ENCODE assay signal across 7 cellular contexts in the genomic region with DNA sequence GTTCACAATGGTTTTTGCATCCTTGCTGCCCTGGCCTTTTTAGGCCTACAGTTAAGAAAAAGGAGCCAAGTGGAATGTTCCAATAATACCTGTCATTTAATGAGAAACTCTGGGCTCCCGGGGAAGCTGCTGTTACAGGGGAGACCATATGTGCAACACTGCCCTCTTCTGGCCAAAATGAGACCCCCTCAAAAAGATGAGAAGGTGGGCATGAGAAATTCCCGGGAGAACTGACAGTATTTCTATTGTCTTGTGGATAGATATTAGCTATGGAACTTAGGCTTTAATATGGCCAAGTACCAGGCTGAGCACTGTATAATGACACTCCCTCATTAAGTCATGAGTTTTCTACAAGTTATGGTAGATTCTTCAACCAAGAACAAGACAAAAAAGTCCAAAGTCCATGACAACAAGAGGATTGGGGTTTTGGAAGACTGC.
DNase-seq lines count a peak whose midpoint lies in the region; ATAC-seq, FAIRE-seq and TF ChIP-seq lines count a peak whose summit lies in the region.

No MANE protein-coding gene starts in this region.

- no peak overlapping the region for H2AK5ac ChIP-seq in IMR-90 (ENCODE audit: low read depth, low read length)

- in situ Hi-C loops in IMR-90 (cut with MboI; ENCODE audit: low sequenced_read_pairs): loop anchor here (10.0 kb wide), 1 partner anchor 637 kb away; no protein-coding TSS in a partner anchor

- no peak overlapping the region for H2BK5ac ChIP-seq in IMR-90 (ENCODE audit: low read depth, low read length, poor library complexity, severe bottlenecking)

- DNase-seq in Daoy (ENCODE audit: low read depth): peak; percentile 51
- peak; percentile 64 for DNase-seq in IMR-90
- peak; percentile 4 for DNase-seq in SHP77 treated with DMSO at 0.1 percent for 48 hours (lab: John Stamatoyannopoulos, UW)
- peak; percentile 25 for DNase-seq in astrocyte (ENCODE audit: low read depth)
- DNase-seq in immature natural killer cell: peak; percentile 23 to 36 (median 36)
- DNase-seq in stimulated activated CD4-positive, alpha-beta T cell treated with anti-CD3 and anti-CD28 coated beads, Interleukin-2, amount 100 ng/mL, for 4 hours (ENCODE audit: low read depth): peak; percentile 11

- no peak overlapping the region for H3K23ac ChIP-seq in IMR-90 (ENCODE audit: low read depth, low read length)

- no peak overlapping the region for H2BK20ac ChIP-seq in IMR-90 (ENCODE audit: low read depth, low read length)

- H3K9me3 Mint-ChIP-seq in astrocyte (ENCODE audit: unreplicated experiment) (no peaks in the 10 kb centered on the region), immature natural killer cell (no peaks in the 10 kb centered on the region)

- no TSS peak for BruUV-seq in IMR-90 (replicated peaks; lab: Mats Ljungman, UMichigan)

- H3K4me3 Mint-ChIP-seq in astrocyte (ENCODE audit: unreplicated experiment) (no peak overlapping the region), immature natural killer cell (no peak overlapping the region)

- H4K8ac ChIP-seq in IMR-90 (ENCODE audit: low read depth in 2 of 2, low read length in 2 of 2): no peak overlapping the region

- H4K5ac ChIP-seq in IMR-90 (ENCODE audit: low read depth, low read length): no peak overlapping the region

- H3K27me3 ChIP-seq in IMR-90 (ENCODE audit: control insufficient read depth, insufficient read depth, low read length) (peaks cover 4% of the 10 kb centered on the region; the same call in 1 of the 2 replicates), astrocyte (ENCODE audit: insufficient read depth, low read length) (no peaks in the 10 kb centered on the region)

- H3K36me3 ChIP-seq in IMR-90 (ENCODE audit: control insufficient read depth, insufficient read depth, low read length) (no peaks in the 10 kb centered on the region), astrocyte (ENCODE audit: insufficient read depth, low read length) (no peaks in the 10 kb centered on the region)

- H3K27ac Mint-ChIP-seq in astrocyte (ENCODE audit: unreplicated experiment) (peak overlapping the region; percentile 49), immature natural killer cell (no peak overlapping the region)

- H3K27me3 Mint-ChIP-seq in astrocyte (ENCODE audit: low read depth, unreplicated experiment): peaks cover 14% of the 10 kb centered on the region
- no peaks in the 10 kb centered on the region for H3K27me3 Mint-ChIP-seq in immature natural killer cell (ENCODE audit: low read depth in 3 of 3)

- CTCF ChIA-PET in IMR-90 (lab: Yijun Ruan, JAX): interaction anchor here (0.6 to 1.9 kb wide), 6 partner anchors 10 to 193 kb away, joined by 3 to 8 read pairs (median 4); no protein-coding TSS in a partner anchor

- POLR2A ChIA-PET in IMR-90 (lab: Charles Lee; ENCODE audit: unreplicated experiment): no interaction called here

- peak; percentile 81 for TF ChIP-seq RAD21 in IMR-90 (IDR thresholded peaks at IDR 0.05; ENCODE audit: low read length)

- H2AK9ac ChIP-seq in IMR-90 (replicated peaks; ENCODE audit: low read depth, low read length, poor library complexity): no peak overlapping the region

- peaks cover 18% of the 10 kb centered on the region for H3K36me3 Mint-ChIP-seq in astrocyte (ENCODE audit: low read depth, unreplicated experiment)
- no peaks in the 10 kb centered on the region for H3K36me3 Mint-ChIP-seq in immature natural killer cell

- H3K18ac ChIP-seq in IMR-90 (ENCODE audit: low read depth, low read length): no peak overlapping the region

- no peak for TF ChIP-seq POLR2A in IMR-90 (IDR thresholded peaks at IDR 0.05; ENCODE audit: low read depth, low read length)

- H2AFZ ChIP-seq in IMR-90 (replicated peaks; ENCODE audit: low read length, poor library complexity) (no peak overlapping the region), astrocyte (ENCODE audit: low read depth, low read length) (no peak overlapping the region)

- H3K79me2 ChIP-seq in astrocyte (ENCODE audit: insufficient read depth, low read length): no peaks in the 10 kb centered on the region

- ATAC-seq in IMR-90 (ENCODE audit: low read depth): peak; percentile 75
- no peak for ATAC-seq in HG03457 (IDR thresholded peaks at IDR 0.05; ENCODE audit: unreplicated experiment)

- intact Hi-C loops in IMR-90 (cut with micrococcal nuclease): loop anchor here (1.0 to 5.0 kb wide), 6 partner anchors 120 to 690 kb away; no protein-coding TSS in a partner anchor

- H3K14ac ChIP-seq in IMR-90 (replicated peaks; ENCODE audit: low read depth, low read length): no peak overlapping the region

- H3K79me1 ChIP-seq in IMR-90 (ENCODE audit: low read depth in 1 of 2, low read length in 2 of 2): no peaks in the 10 kb centered on the region

- H3K9ac ChIP-seq in IMR-90 (ENCODE audit: low read depth, low read length) (no peak overlapping the region), astrocyte (ENCODE audit: low read length) (no peak overlapping the region)

- no peak overlapping the region for H3K4me3 ChIP-seq in IMR-90 (ENCODE audit: insufficient read depth, low read depth, low read length)
- no peak overlapping the region for H3K4me3 ChIP-seq in astrocyte (ENCODE audit: insufficient read depth, low read depth, low read length)

- dilution Hi-C loops in IMR-90 (cut with HindIII; ENCODE audit: low sequenced_read_pairs, unreplicated experiment): no loop called here

- H3K9me3 ChIP-seq in IMR-90 (ENCODE audit: control insufficient read depth, insufficient read depth, low read length) (no peaks in the 10 kb centered on the region), astrocyte (ENCODE audit: insufficient read depth, low read depth, low read length) (no peaks in the 10 kb centered on the region)

- H3K4me2 ChIP-seq in IMR-90 (ENCODE audit: low read depth, low read length): no peak overlapping the region
- no peak overlapping the region for H3K4me2 ChIP-seq in astrocyte (ENCODE audit: low read length)

- H3K4me1 Mint-ChIP-seq in astrocyte (ENCODE audit: low read depth, unreplicated experiment): peaks cover 4% of the 10 kb centered on the region
- no peaks in the 10 kb centered on the region for H3K4me1 Mint-ChIP-seq in immature natural killer cell

- H3K4me1 ChIP-seq in IMR-90 (ENCODE audit: control insufficient read depth, insufficient read depth, low read length) (no peaks in the 10 kb centered on the region), astrocyte (ENCODE audit: insufficient read depth, low read length) (no peaks in the 10 kb centered on the region)

- no peak overlapping the region; the same call in 1 of the 2 replicates for H3K4ac ChIP-seq in IMR-90 (ENCODE audit: low read depth, low read length)

- H3K27ac ChIP-seq in IMR-90 (ENCODE audit: insufficient read depth, low read length) (no peak overlapping the region), astrocyte (ENCODE audit: low read depth, low read length) (no peak overlapping the region)

- no peak overlapping the region for H4K91ac ChIP-seq in IMR-90 (ENCODE audit: insufficient read depth, low read depth, low read length)

- no peak overlapping the region for H3K56ac ChIP-seq in IMR-90 (ENCODE audit: extremely low read depth, insufficient read depth, low read length)

- WGBS in IMR-90 (ENCODE audit: extremely low coverage in 2 of 2, insufficient read length in 1 of 2), 2 experiments: no CpG with 5 or more reads among the region's 2 CpGs

- H2BK120ac ChIP-seq in IMR-90 (ENCODE audit: low read depth, low read length): no peak overlapping the region

- H4K20me1 ChIP-seq in IMR-90 (ENCODE audit: insufficient read depth, low read length): no peaks in the 10 kb centered on the region
- no peaks in the 10 kb centered on the region for H4K20me1 ChIP-seq in astrocyte (ENCODE audit: insufficient read depth, low read length)

- TF ChIP-seq CTCF in IMR-90 (conservative IDR thresholded peaks at IDR 0.05; ENCODE audit: low read depth, low read length) (peak; percentile 81), astrocyte (IDR thresholded peaks at IDR 0.05; ENCODE audit: insufficient read depth, low read depth, low read length) (peak; percentile 86)

- H2BK15ac ChIP-seq in IMR-90 (ENCODE audit: low read depth, low read length): no peak overlapping the region

- no peaks in the 10 kb centered on the region for H3K9me1 ChIP-seq in IMR-90 (ENCODE audit: insufficient read depth, low read length)

- peak; percentile 32 for FAIRE-seq in astrocyte (lab: Jason Lieb, UNC)

TF ChIP-seq in IMR-90, 13 proteins besides CTCF, POLR2A, EP300 and RAD21:
- TF ChIP-seq MXI1 (IDR thresholded peaks at IDR 0.05; ENCODE audit: borderline replicate concordance, low read depth, low read length) (no peak), MAZ (IDR thresholded peaks at IDR 0.05; ENCODE audit: borderline replicate concordance, low read depth, low read length) (no peak), RFX5 (IDR thresholded peaks at IDR 0.05; ENCODE audit: low read depth, low read length) (no peak), SMC3 (IDR thresholded peaks at IDR 0.05; ENCODE audit: low read depth, low read length) (peak; percentile 84), NFE2L2 (IDR thresholded peaks at IDR 0.05; ENCODE audit: low read depth, low read length) (no peak), BHLHE40 (IDR thresholded peaks at IDR 0.05; ENCODE audit: low read depth, low read length) (no peak), CEBPB (IDR thresholded peaks at IDR 0.05; ENCODE audit: low read depth, low read length) (no peak)
- TF ChIP-seq, protein P1, sequence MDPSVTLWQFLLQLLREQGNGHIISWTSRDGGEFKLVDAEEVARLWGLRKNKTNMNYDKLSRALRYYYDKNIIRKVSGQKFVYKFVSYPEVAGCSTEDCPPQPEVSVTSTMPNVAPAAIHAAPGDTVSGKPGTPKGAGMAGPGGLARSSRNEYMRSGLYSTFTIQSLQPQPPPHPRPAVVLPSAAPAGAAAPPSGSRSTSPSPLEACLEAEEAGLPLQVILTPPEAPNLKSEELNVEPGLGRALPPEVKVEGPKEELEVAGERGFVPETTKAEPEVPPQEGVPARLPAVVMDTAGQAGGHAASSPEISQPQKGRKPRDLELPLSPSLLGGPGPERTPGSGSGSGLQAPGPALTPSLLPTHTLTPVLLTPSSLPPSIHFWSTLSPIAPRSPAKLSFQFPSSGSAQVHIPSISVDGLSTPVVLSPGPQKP (IDR thresholded peaks at IDR 0.05; ENCODE audit: borderline replicate concordance, low read depth, low read length): no peak

Comparison
In these comparisons a context has a peak if more than half of its experiments do, and no peak if none do; other contexts are left out.
1. DNase-seq: peak in every context shown above with its lines; median percentile 64 in IMR-90; 51 in Daoy; 36 in immature natural killer cell; 25 in astrocyte; 11 in stimulated activated CD4-positive, alpha-beta T cell treated with anti-CD3 and anti-CD28 coated beads, Interleukin-2, amount 100 ng/mL, for 4 hours; 4 in SHP77 treated with DMSO at 0.1 percent for 48 hours.